8 cellular contexts compared by ENCODE assay signal in genomic region chr1:234611799-234612351, GRCh38. TPM values are rescaled to one million over a fixed set of nuclear protein-coding genes. Genes with fewer than 3 reads are reported as not detected.
DNase-seq lines count a peak whose midpoint lies in the region; ATAC-seq and TF ChIP-seq lines count a peak whose summit lies in the region.

No MANE protein-coding gene starts in this region.

- H3K27me3 Mint-ChIP-seq in activated naive CD4-positive, alpha-beta T cell treated with anti-CD3 and anti-CD28 coated beads for 36 hours (ENCODE audit: low read depth), result no peaks in the 10 kb centered on the region

- DNase-seq in DND-41 (peak; percentile 30), MG63 (peak; percentile 32), right atrium auricular region (ENCODE audit: low spot score) (peak; percentile 89), retinal pigment epithelial cell (ENCODE audit: low read depth) (no peak), dedifferentiated amniotic fluid mesenchymal stem cell (ENCODE audit: extremely low spot score) (no peak), superior temporal gyrus (ENCODE audit: extremely low spot score) (no peak), omental fat pad (ENCODE audit: low spot score) (no peak)
- peak; percentile 46 for DNase-seq in activated naive CD4-positive, alpha-beta T cell treated with anti-CD3 and anti-CD28 coated beads for 36 hours

- H3K36me3 Mint-ChIP-seq in activated naive CD4-positive, alpha-beta T cell treated with anti-CD3 and anti-CD28 coated beads for 36 hours (ENCODE audit: low read depth), result peaks cover 15% of the 10 kb centered on the region

- no peak for TF ChIP-seq CTCF in DND-41 (IDR thresholded peaks at IDR 0.05; ENCODE audit: borderline replicate concordance, extremely low read depth, low read length, poor library complexity, severe bottlenecking)
- TF ChIP-seq CTCF in right atrium auricular region (IDR thresholded peaks at IDR 0.05), result no peak
- no peak for TF ChIP-seq CTCF in retinal pigment epithelial cell (conservative IDR thresholded peaks at IDR 0.05; ENCODE audit: low read depth, low read length)
- TF ChIP-seq CTCF in omental fat pad (IDR thresholded peaks at IDR 0.05), result no peak

- peak overlapping the region; percentile 98 for H3K27ac ChIP-seq in DND-41 (ENCODE audit: low read length)
- H3K27ac ChIP-seq in right atrium auricular region, result peak overlapping the region; percentile 99 to 100

- H3K36me3 ChIP-seq in DND-41 (ENCODE audit: insufficient read depth, low read length) (peaks cover 24% of the 10 kb centered on the region), MG63 (peaks cover 17% of the 10 kb centered on the region), right atrium auricular region (peaks cover 19% of the 10 kb centered on the region)

- peak overlapping the region; percentile 76 for H2AFZ ChIP-seq in DND-41 (ENCODE audit: low read depth, low read length)

- intact Hi-C loops in activated naive CD4-positive, alpha-beta T cell treated with anti-CD3 and anti-CD28 coated beads for 36 hours (cut with micrococcal nuclease), result loop anchor here (1.0 to 5.0 kb wide), 18 partner anchors 9 to 1255 kb away; partner anchors contain the start of genes ARID4B, B3GALNT2, GGPS1 and LYST

- H3K27me3 ChIP-seq in DND-41 (ENCODE audit: insufficient read depth, low read length, poor library complexity) (no peaks in the 10 kb centered on the region), MG63 (no peaks in the 10 kb centered on the region), right atrium auricular region (no peaks in the 10 kb centered on the region)

- H3K9ac ChIP-seq in DND-41 (ENCODE audit: low read depth, low read length), result peak overlapping the region; percentile 98

- ATAC-seq in DND-41 (ENCODE audit: insufficient read depth, low read depth) (no peak), omental fat pad (ENCODE audit: low FRiP score) (no peak)

- no peaks in the 10 kb centered on the region for H3K9me3 Mint-ChIP-seq in activated naive CD4-positive, alpha-beta T cell treated with anti-CD3 and anti-CD28 coated beads for 36 hours

- H3K4me3 ChIP-seq in DND-41 (ENCODE audit: low read depth in 1 of 2, low read length in 2 of 2), result peak overlapping the region in 1 of 2 experiments; percentile 73; a peak in 3 of 4 replicates
- H3K4me3 ChIP-seq in MG63, result peak overlapping the region; percentile 10
- H3K4me3 ChIP-seq in right atrium auricular region, result peak overlapping the region in 1 of 2 donors; percentile 34
- peak overlapping the region; percentile 13 for H3K4me3 ChIP-seq in retinal pigment epithelial cell (ENCODE audit: low read length)

- H3K9me3 ChIP-seq in DND-41 (ENCODE audit: insufficient read depth, low read length, severe bottlenecking) (no peaks in the 10 kb centered on the region), MG63 (no peaks in the 10 kb centered on the region), right atrium auricular region (no peaks in the 10 kb centered on the region)

- peak overlapping the region; percentile 82 for H3K4me2 ChIP-seq in DND-41 (ENCODE audit: insufficient read depth, low read length)

- H4K20me1 ChIP-seq in DND-41 (ENCODE audit: insufficient read depth, low read length), result peaks cover 16% of the 10 kb centered on the region

- peak overlapping the region; percentile 100 for H3K27ac Mint-ChIP-seq in activated naive CD4-positive, alpha-beta T cell treated with anti-CD3 and anti-CD28 coated beads for 36 hours

- CTCF ChIA-PET in activated naive CD4-positive, alpha-beta T cell treated with anti-CD3 and anti-CD28 coated beads for 36 hours (lab: Charles Lee), result interaction anchor here (0.6 to 2.9 kb wide), 22 partner anchors 11 to 481 kb away, joined by 3 to 14 read pairs (median 4); no protein-coding TSS in a partner anchor

- peak overlapping the region; percentile 81 for H3K4me3 Mint-ChIP-seq in activated naive CD4-positive, alpha-beta T cell treated with anti-CD3 and anti-CD28 coated beads for 36 hours

- H3K79me2 ChIP-seq in DND-41 (ENCODE audit: insufficient read depth, low read length), result peaks cover 30% of the 10 kb centered on the region

- peaks cover 39% of the 10 kb centered on the region for H3K4me1 Mint-ChIP-seq in activated naive CD4-positive, alpha-beta T cell treated with anti-CD3 and anti-CD28 coated beads for 36 hours (ENCODE audit: low read depth)

- H3K4me1 ChIP-seq in DND-41 (ENCODE audit: insufficient read depth, low read length), result peaks cover 50% of the 10 kb centered on the region
- H3K4me1 ChIP-seq in right atrium auricular region, result peaks cover 0 to 42% of the 10 kb centered on the region in 2 donors

RNA-seq across cellular contexts. Expression of gene IRF2BP2, which starts 1.9 kb away (rescaled TPM):
- total RNA-seq in MG63 (2014; rRNA removed; shearing (Covaris generic); ENCODE audit: low replicate concordance), result 52.8 and 67.4 TPM in 2 replicates
- 100 to 1,000 TPM in 1 of 2 experiments, 10 to 100 TPM in 1; 99.6 to 107 TPM for total RNA-seq in activated naive CD4-positive, alpha-beta T cell treated with anti-CD3 and anti-CD28 coated beads for 36 hours
- total RNA-seq in right atrium auricular region (10 to 100 TPM; 74.5 to 76.3 TPM), omental fat pad (10 to 100 TPM; 39.4 to 67.1 (median 40.0) TPM)

Comparison
In these comparisons a context has a peak if more than half of its experiments do, and no peak if none do; other contexts are left out.
1. DNase-seq: peak in DND-41 (single experiment), MG63 (single experiment), activated naive CD4-positive, alpha-beta T cell treated with anti-CD3 and anti-CD28 coated beads for 36 hours (single experiment) and right atrium auricular region (single experiment); none in retinal pigment epithelial cell (single experiment), dedifferentiated amniotic fluid mesenchymal stem cell (single experiment), superior temporal gyrus (single experiment) and omental fat pad (single experiment).